In the genomic region with DNA sequence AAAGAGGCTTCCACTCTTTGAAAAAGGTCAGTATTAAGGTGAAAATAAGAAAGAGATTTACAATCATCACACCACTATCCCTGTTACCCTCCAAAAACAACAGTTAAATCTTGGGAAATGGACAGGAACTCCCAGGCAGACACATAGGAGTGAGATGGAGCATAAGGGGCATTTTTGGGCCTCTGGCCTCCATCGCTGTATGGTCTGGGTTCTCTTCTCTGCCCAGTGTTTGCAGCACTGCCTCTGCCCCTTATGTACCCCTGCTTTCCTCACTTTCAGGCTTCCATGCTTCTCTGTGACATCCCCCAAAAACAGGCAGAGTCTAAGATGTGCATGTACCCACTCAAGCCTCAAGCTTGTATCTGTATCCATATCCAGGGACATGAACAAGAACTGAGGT, we compare ENCODE assay signal across 1 cellular context.
TF ChIP-seq lines count a peak whose summit lies in the region.

No MANE protein-coding gene starts in this region.

TF ChIP-seq in GM12878, 131 proteins besides CTCF, POLR2A, EP300 and RAD21:
- no peak for TF ChIP-seq PML (IDR thresholded peaks at IDR 0.05; ENCODE audit: low read length)
- TF ChIP-seq, protein P1, sequence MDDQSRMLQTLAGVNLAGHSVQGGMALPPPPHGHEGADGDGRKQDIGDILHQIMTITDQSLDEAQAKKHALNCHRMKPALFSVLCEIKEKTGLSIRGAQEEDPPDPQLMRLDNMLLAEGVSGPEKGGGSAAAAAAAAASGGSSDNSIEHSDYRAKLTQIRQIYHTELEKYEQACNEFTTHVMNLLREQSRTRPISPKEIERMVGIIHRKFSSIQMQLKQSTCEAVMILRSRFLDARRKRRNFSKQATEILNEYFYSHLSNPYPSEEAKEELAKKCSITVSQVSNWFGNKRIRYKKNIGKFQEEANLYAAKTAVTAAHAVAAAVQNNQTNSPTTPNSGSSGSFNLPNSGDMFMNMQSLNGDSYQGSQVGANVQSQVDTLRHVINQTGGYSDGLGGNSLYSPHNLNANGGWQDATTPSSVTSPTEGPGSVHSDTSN (IDR thresholded peaks at IDR 0.05; ENCODE audit: insufficient replicate concordance, low read depth, low read length): no peak
- no peak for TF ChIP-seq STAT3 (IDR thresholded peaks at IDR 0.05; ENCODE audit: low read depth, low read length)
- TF ChIP-seq SMC3 (IDR thresholded peaks at IDR 0.05; ENCODE audit: borderline replicate concordance, low read length): no peak
- TF ChIP-seq CBX5 (IDR thresholded peaks at IDR 0.05; ENCODE audit: low read depth): no peak
- TF ChIP-seq NRF1 (conservative IDR thresholded peaks at IDR 0.05; ENCODE audit: low read depth, low read length): no peak
- no peak for TF ChIP-seq PRDM15 (CRISPR knock-in tag; IDR thresholded peaks at IDR 0.05)
- no peak for TF ChIP-seq SIX5 (IDR thresholded peaks at IDR 0.05; ENCODE audit: low read depth, low read length, severe bottlenecking)
- TF ChIP-seq RBBP5 (conservative IDR thresholded peaks at IDR 0.05): no peak
- no peak for TF ChIP-seq CEBPB (IDR thresholded peaks at IDR 0.05; ENCODE audit: borderline replicate concordance in 1 of 2, low read depth in 2 of 2, low read length in 2 of 2)
- TF ChIP-seq SPI1 (IDR thresholded peaks at IDR 0.05; ENCODE audit: borderline replicate concordance, insufficient read depth, low read depth, low read length): no peak
- no peak for TF ChIP-seq ZNF274 (IDR thresholded peaks at IDR 0.05; ENCODE audit: insufficient read depth, insufficient read length)
- TF ChIP-seq CBFB (IDR thresholded peaks at IDR 0.05; ENCODE audit: low read depth): no peak
- TF ChIP-seq SMAD1 (IDR thresholded peaks at IDR 0.05; ENCODE audit: low read depth, partially characterized antibody): no peak
- no peak for TF ChIP-seq ATF2 (IDR thresholded peaks at IDR 0.05; ENCODE audit: low read length)
TF ChIP-seq in GM12878: peak in this region for 0.
